In the genomic region with DNA sequence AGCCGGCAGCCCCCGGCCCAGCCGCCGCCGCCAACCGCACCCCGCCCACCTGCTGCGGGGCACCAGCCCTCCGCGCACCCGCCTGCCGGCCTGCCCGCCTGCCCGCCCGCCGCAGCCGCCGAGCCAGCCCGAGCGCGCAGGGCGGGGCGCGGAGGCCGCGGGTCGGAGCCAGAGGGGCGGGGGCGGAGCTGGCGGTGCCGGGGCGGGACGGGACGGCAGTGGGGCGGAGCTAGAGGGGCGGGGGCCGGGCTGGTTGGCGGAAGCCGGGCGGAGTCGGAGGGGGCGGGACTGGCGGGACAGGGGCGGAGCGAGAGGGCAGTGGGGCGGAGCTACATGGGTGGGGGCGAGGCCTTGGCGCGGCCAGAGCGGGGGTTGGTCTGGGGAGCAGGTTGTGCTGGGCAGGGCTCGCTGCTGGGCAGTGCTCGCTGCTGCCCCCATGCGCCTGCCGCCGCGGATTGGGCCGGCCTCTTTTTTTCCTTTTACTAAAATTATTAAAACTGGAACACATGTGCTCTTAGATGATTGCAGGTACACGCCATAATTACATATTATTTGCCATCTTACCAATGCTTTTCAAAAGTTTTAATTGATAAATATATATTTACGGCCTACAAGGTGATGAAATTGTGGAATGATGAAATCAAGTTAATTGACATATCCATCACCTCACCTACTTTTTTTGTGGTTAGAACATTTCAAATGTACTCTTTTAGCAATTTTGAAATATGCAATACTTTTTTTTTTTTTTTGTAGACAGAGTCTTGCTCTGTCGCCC, we compare ENCODE assay signal across 8 cellular contexts. TPM values are rescaled to one million over a fixed set of nuclear protein-coding genes. Genes with fewer than 3 reads are reported as not detected.
DNase-seq lines count a peak whose midpoint lies in the region; ATAC-seq and TF ChIP-seq lines count a peak whose summit lies in the region.

A gene (minus strand): TSS at position 140 of the 775 bp plus-strand sequence. CDS start 177 bp downstream, outside the sequence.

- 2% methylated on average over 60 of the region's 60 CpGs for WGBS in right cardiac atrium

- H3K9me3 ChIP-seq in right cardiac atrium (ENCODE audit: control insufficient read depth, low read length) (no peaks in the 10 kb centered on the region), vagina (no peaks in the 10 kb centered on the region)

- H3K27ac ChIP-seq in right cardiac atrium (ENCODE audit: low read length) (no peak within 1 kb of the TSS), rectal smooth muscle tissue (ENCODE audit: low read depth, low read length) (peak within 1 kb of the TSS; percentile 55), vagina (peak within 1 kb of the TSS; percentile 95)

- TF ChIP-seq CTCF in GM13976 (IDR thresholded peaks at IDR 0.05; ENCODE audit: borderline replicate concordance, control extremely low read depth, extremely low read depth, insufficient read depth, missing control alignments) (peak; percentile 82), vagina (IDR thresholded peaks at IDR 0.05) (peak; percentile 46 to 79 (median 59))

- peak in 1 of 2 donors; percentile 56 for TF ChIP-seq POLR2A in vagina (IDR thresholded peaks at IDR 0.05)

- peaks cover 3% of the 10 kb centered on the region for H3K4me1 ChIP-seq in right cardiac atrium (ENCODE audit: control insufficient read depth, insufficient read depth, low read length)
- peaks cover 17% of the 10 kb centered on the region for H3K4me1 ChIP-seq in rectal smooth muscle tissue (ENCODE audit: control insufficient read depth, insufficient read depth, low read length)
- H3K4me1 ChIP-seq in vagina = peaks cover 33% of the 10 kb centered on the region

- H3K27me3 ChIP-seq in right cardiac atrium (ENCODE audit: control insufficient read depth, insufficient read depth) (no peaks in the 10 kb centered on the region), rectal smooth muscle tissue (ENCODE audit: control insufficient read depth, insufficient read depth, low read length) (no peaks in the 10 kb centered on the region), vagina (no peaks in the 10 kb centered on the region)

- intact Hi-C loops in T-helper 2 cell treated with Interferon-gamma antibody and Interleukin-4, amounts not matched to agents 100 ng/mL and 5 ng/mL, for 36 hours (cut with micrococcal nuclease) = loop anchor here (1.0 to 5.0 kb wide), 4 partner anchors 8 to 776 kb away; a partner anchor contains a TSS
- intact Hi-C loops in right cardiac atrium (cut with DNase I) (no loop called here), vagina (cut with DNase I) (no loop called here)

- in situ Hi-C loops in GM13976 (cut with MboI; ENCODE audit: low sequenced_read_pairs, unreplicated experiment) = no loop called here

- peak within 1 kb of the TSS; percentile 63 for H3K4me3 ChIP-seq in right cardiac atrium (ENCODE audit: low read length)
- H3K4me3 ChIP-seq in rectal smooth muscle tissue (ENCODE audit: low read length) = peak within 1 kb of the TSS; percentile 90
- H3K4me3 ChIP-seq in vagina = peak within 1 kb of the TSS; percentile 91 to 96

- H3K36me3 ChIP-seq in rectal smooth muscle tissue (ENCODE audit: control insufficient read depth, insufficient read depth, low read length) = no peaks in the 10 kb centered on the region
- no peaks in the 10 kb centered on the region for H3K36me3 ChIP-seq in vagina

- DNase-seq in GM13976 (ENCODE audit: low spot score) (peak; percentile 99), NCI-H1694 treated with DMSO at 0.1 percent for 48 hours (lab: John Stamatoyannopoulos, UW) (peak; percentile 66), anterior cingulate cortex (lab: John Stamatoyannopoulos, UW) (peak; percentile 49 to 100 (median 97)), right cardiac atrium (peak; percentile 95 to 99 (median 97)), vagina (ENCODE audit: extremely low spot score in 2 of 2) (peak in 1 of 2 donors; percentile 96)

- peak within 1 kb of the TSS; percentile 73 for H3K9ac ChIP-seq in rectal smooth muscle tissue (ENCODE audit: low read length)

- ATAC-seq in HG02870 (IDR thresholded peaks at IDR 0.05; ENCODE audit: unreplicated experiment) (peak; percentile 71), right cardiac atrium (peak; percentile 97 to 98)

RNA-seq across cellular contexts. Expression of the gene that starts here (rescaled TPM):
- 92.2 and 94.1 TPM in 2 replicates for total RNA-seq in T-helper 2 cell treated with Interferon-gamma antibody and Interleukin-4, amounts not matched to agents 100 ng/mL and 5 ng/mL, for 36 hours
- total RNA-seq in right cardiac atrium = 10 to 100 TPM; 36.1 to 47.4 (median 40.2) TPM
- 45.1 TPM for polyA plus RNA-seq in right cardiac atrium
- 86.2 TPM for total RNA-seq in vagina
